11 cellular contexts compared by ENCODE assay signal in the genomic region with DNA sequence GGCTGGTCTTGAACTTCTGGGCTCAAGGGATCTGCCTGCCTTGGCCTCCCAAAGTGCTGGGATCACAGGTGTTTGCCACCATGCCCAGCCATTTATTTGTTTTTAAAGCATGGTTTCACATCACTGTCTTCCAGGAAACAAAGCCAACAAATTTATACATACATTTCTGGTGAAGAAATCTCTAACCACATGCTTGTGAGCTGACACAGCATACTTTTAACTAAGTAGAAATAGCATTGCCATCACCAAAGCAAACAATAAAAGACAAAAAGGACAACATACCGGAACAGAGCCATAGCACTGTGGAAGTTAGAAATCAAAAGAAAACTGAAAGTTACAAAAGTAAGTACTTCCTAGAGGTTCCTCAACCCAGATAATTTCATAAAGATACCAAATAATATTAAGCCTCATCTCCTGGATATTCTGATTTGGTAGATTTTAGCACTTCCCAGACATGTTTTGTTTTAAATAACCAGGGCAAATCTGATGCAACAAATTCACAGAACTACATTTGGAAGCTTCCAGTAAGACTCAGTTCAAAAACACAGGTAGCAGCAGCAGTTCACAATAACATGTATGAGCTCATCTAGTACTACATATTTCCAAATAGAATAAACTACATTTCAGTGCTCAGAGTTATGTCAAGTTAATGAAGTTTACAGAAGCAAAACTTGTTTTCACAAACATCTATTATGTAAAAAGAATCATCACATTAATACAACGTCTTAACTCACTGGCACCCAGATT.
A peak's percentile ranks its signal among the peaks of the same experiment; 100 is the strongest.
DNase-seq lines count a peak whose midpoint lies in the region; ATAC-seq lines count a peak whose summit lies in the region.
"Had no signal": no experiment of that assay in that cellular context is flagged by ENCODE, and none has a peak within 500 bp of the region (broad histone marks: within the 10 kb centered on the region; RNA-seq: fewer than 3 reads in every experiment).

No MANE protein-coding gene starts in this region.

- H3K27ac Mint-ChIP-seq in stimulated activated naive CD8-positive, alpha-beta T cell treated with anti-CD3 and anti-CD28 coated beads, Interleukin-15, Interleukin-2, amounts not matched to agents 100 ng/mL and 50 ng/mL, for 24 hours: peak overlapping the region; percentile 69
- H3K27ac Mint-ChIP-seq in activated T-helper 17 cell treated with anti-CD3 and anti-CD28 coated beads, Interleukin-2, amount 50 U/mL, for 72 hours: peak overlapping the region; percentile 80

- H3K36me3 Mint-ChIP-seq in stimulated activated naive CD8-positive, alpha-beta T cell treated with anti-CD3 and anti-CD28 coated beads, Interleukin-15, Interleukin-2, amounts not matched to agents 100 ng/mL and 50 ng/mL, for 24 hours (ENCODE audit: low read depth): peaks cover 49% of the 10 kb centered on the region
- peaks cover 31% of the 10 kb centered on the region for H3K36me3 Mint-ChIP-seq in activated T-helper 17 cell treated with anti-CD3 and anti-CD28 coated beads, Interleukin-2, amount 50 U/mL, for 72 hours (ENCODE audit: low read depth)

- ATAC-seq in stimulated activated naive CD8-positive, alpha-beta T cell treated with anti-CD3 and anti-CD28 coated beads, Interleukin-15, Interleukin-2, amounts not matched to agents 100 U/mL and 50 U/mL, for 24 hours: no peak
- ATAC-seq in activated T-helper 17 cell treated with anti-CD3 and anti-CD28 coated beads, Interleukin-2, amount 50 U/mL, for 72 hours (replicated peaks): peak; percentile 53
- no peak for ATAC-seq in GM21381 (IDR thresholded peaks at IDR 0.05; ENCODE audit: unreplicated experiment)

- no peak for DNase-seq in stimulated activated naive CD8-positive, alpha-beta T cell treated with anti-CD3 and anti-CD28 coated beads, Interleukin-15, Interleukin-2, amounts not matched to agents 100 U/mL and 50 U/mL, for 24 hours
- DNase-seq in hepatic stellate cell (ENCODE audit: low spot score) (peak; percentile 62), NCI-H2196 treated with DMSO at 0.1 percent for 48 hours (lab: John Stamatoyannopoulos, UW; ENCODE audit: unreplicated experiment) (no peak), cerebellar nuclear complex (lab: John Stamatoyannopoulos, UW) (no peak), SKM-1 treated with dmso at 0.1 percent for 144 hours (lab: John Stamatoyannopoulos, UW; ENCODE audit: unreplicated experiment) (no peak)
- DNase-seq: adrenal gland, DMS79, NCI-H2081 treated with DMSO at 0.1 percent for 48 hours had no signal

- no peaks in the 10 kb centered on the region for H3K27me3 Mint-ChIP-seq in stimulated activated naive CD8-positive, alpha-beta T cell treated with anti-CD3 and anti-CD28 coated beads, Interleukin-15, Interleukin-2, amounts not matched to agents 100 ng/mL and 50 ng/mL, for 24 hours
- H3K27me3 Mint-ChIP-seq in activated T-helper 17 cell treated with anti-CD3 and anti-CD28 coated beads, Interleukin-2, amount 50 U/mL, for 72 hours: no peaks in the 10 kb centered on the region

- H3K9me3 Mint-ChIP-seq in stimulated activated naive CD8-positive, alpha-beta T cell treated with anti-CD3 and anti-CD28 coated beads, Interleukin-15, Interleukin-2, amounts not matched to agents 100 ng/mL and 50 ng/mL, for 24 hours: no peaks in the 10 kb centered on the region
- H3K9me3 Mint-ChIP-seq in activated T-helper 17 cell treated with anti-CD3 and anti-CD28 coated beads, Interleukin-2, amount 50 U/mL, for 72 hours: no peaks in the 10 kb centered on the region

- no peak overlapping the region for H3K4me3 Mint-ChIP-seq in stimulated activated naive CD8-positive, alpha-beta T cell treated with anti-CD3 and anti-CD28 coated beads, Interleukin-15, Interleukin-2, amounts not matched to agents 100 ng/mL and 50 ng/mL, for 24 hours
- H3K4me3 Mint-ChIP-seq in activated T-helper 17 cell treated with anti-CD3 and anti-CD28 coated beads, Interleukin-2, amount 50 U/mL, for 72 hours: peak overlapping the region; percentile 41

- H3K4me1 Mint-ChIP-seq in stimulated activated naive CD8-positive, alpha-beta T cell treated with anti-CD3 and anti-CD28 coated beads, Interleukin-15, Interleukin-2, amounts not matched to agents 100 ng/mL and 50 ng/mL, for 24 hours (ENCODE audit: low read depth): peaks cover 9% of the 10 kb centered on the region
- peaks cover 8% of the 10 kb centered on the region for H3K4me1 Mint-ChIP-seq in activated T-helper 17 cell treated with anti-CD3 and anti-CD28 coated beads, Interleukin-2, amount 50 U/mL, for 72 hours
